Comparison of ENCODE assay signal across 27 cellular contexts in the genomic region with DNA sequence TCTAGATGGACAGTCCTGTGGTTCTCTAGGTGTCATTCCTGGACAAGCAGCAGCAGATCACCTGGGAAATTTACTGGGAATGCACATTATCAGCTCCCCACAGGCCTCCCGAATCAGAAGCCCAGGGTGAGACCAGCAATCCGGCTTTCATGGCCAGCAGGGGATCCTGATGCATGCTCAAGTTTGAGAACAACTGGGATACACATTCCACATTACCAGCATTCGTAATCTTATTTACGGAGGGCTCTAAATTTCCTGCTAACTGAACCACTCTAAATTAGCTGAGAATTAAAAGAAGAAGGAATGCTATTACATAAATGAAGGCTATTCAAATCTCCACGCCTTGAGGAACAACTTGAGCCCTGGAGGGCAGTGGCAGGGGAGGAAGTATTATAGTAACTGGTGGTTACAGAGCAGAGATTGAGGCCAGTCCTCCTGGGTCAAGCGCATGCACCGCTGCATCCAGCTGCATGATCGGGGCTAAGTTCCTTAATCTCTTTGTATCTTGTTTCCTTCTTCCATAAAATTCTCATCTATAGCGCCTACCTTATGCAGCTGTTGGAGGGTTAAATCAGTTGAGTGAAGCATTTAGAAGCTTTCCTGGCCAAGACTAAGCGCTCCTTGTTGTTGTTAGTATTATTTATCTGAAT.
"Had no signal": no experiment of that assay in that cellular context is flagged by ENCODE, and none has a peak within 500 bp of the region (broad histone marks: within the 10 kb centered on the region; RNA-seq: fewer than 3 reads in every experiment).

No MANE protein-coding gene starts in this region.

- H3K9me3 ChIP-seq: colonic mucosa, right lobe of liver had no signal

- FAIRE-seq: kidney, urothelium cell line had no signal

- H3K27ac Mint-ChIP-seq: activated CD4-positive, alpha-beta memory T cell treated with anti-CD3 and anti-CD28 coated beads for 36 hours; activated CD4-positive, alpha-beta T cell treated with anti-CD3 and anti-CD28 coated beads, Interleukin-2, amount 10 ng/mL, durations not matched to agents 24 days and 14 days; activated naive CD4-positive, alpha-beta T cell treated with anti-CD3 and anti-CD28 coated beads, Interleukin-2, amount 50 U/mL, for 24 hours; activated naive CD8-positive, alpha-beta T cell treated with anti-CD3 and anti-CD28 coated beads, Interleukin-2, amount 50 U/mL, for 24 hours; activated T-cell treated with anti-CD3 and anti-CD28 coated beads, Interleukin-2, amount 50 U/mL, for 24 hours; immature natural killer cell; naive thymus-derived CD8-positive, alpha-beta T cell; stimulated activated naive B cell treated with anti-CD40 and anti-IgM and Interleukin-4, amounts not matched to agents 10 μg/mL and 1 μg/mL and 100 μg/mL, for 72 hours; T-helper 17 cell had no signal

- H3K9me3 Mint-ChIP-seq: activated CD4-positive, alpha-beta memory T cell treated with anti-CD3 and anti-CD28 coated beads for 36 hours; activated CD4-positive, alpha-beta T cell treated with anti-CD3 and anti-CD28 coated beads, Interleukin-2, amount 10 ng/mL, durations not matched to agents 24 days and 14 days; activated naive CD4-positive, alpha-beta T cell treated with anti-CD3 and anti-CD28 coated beads, Interleukin-2, amount 50 U/mL, for 24 hours; activated naive CD8-positive, alpha-beta T cell treated with anti-CD3 and anti-CD28 coated beads, Interleukin-2, amount 50 U/mL, for 24 hours; activated T-cell treated with anti-CD3 and anti-CD28 coated beads, Interleukin-2, amount 50 U/mL, for 24 hours; immature natural killer cell; naive thymus-derived CD8-positive, alpha-beta T cell; stimulated activated naive B cell treated with anti-CD40 and anti-IgM and Interleukin-4, amounts not matched to agents 10 μg/mL and 1 μg/mL and 100 μg/mL, for 72 hours had no signal

- H3K36me3 Mint-ChIP-seq: activated CD4-positive, alpha-beta memory T cell treated with anti-CD3 and anti-CD28 coated beads for 36 hours; activated naive CD4-positive, alpha-beta T cell treated with anti-CD3 and anti-CD28 coated beads, Interleukin-2, amount 50 U/mL, for 24 hours; naive thymus-derived CD8-positive, alpha-beta T cell; stimulated activated naive B cell treated with anti-CD40 and anti-IgM and Interleukin-4, amounts not matched to agents 10 μg/mL and 1 μg/mL and 100 μg/mL, for 72 hours had no signal

- H3K36me3 ChIP-seq: cardiac muscle cell, colonic mucosa, right lobe of liver had no signal

- DNase-seq: activated CD4-positive, alpha-beta memory T cell treated with anti-CD3 and anti-CD28 coated beads for 36 hours; activated CD4-positive, alpha-beta T cell treated with anti-CD3 and anti-CD28 coated beads, Interleukin-2, amount 10 ng/mL, durations not matched to agents 24 days and 14 days; activated CD4-positive, CD25-positive, alpha-beta regulatory T cell treated with anti-CD3 and anti-CD28 coated beads, Interleukin-2, amount 50 U/mL, for 72 hours; activated CD8-positive, alpha-beta memory T cell treated with anti-CD3 and anti-CD28 coated beads, Interleukin-2, amount 50 U/mL, for 48 hours; activated gamma-delta T cell treated with Interleukin-2 at 50 U/mL for 16 hours; activated naive CD8-positive, alpha-beta T cell treated with anti-CD3 and anti-CD28 coated beads, Interleukin-2, amount 50 U/mL, for 24 hours; activated T-cell treated with anti-CD3 and anti-CD28 coated beads, Interleukin-2, amount 50 U/mL, for 24 hours; amygdala; cerebellar nuclear complex; colonic mucosa; effector CD8-positive, alpha-beta T cell; head of caudate nucleus; hypothalamus; immature natural killer cell; kidney; left colon; naive thymus-derived CD8-positive, alpha-beta T cell; posterior cingulate gyrus; right lobe of liver; stimulated activated CD4-positive, alpha-beta T cell treated with anti-CD3 and anti-CD28 coated beads, Interleukin-1b, Interleukin-23, amount 100 ng/mL, for 48 hours; stimulated activated naive B cell treated with anti-CD40 and anti-IgM and Interleukin-4, amounts not matched to agents 10 μg/mL and 1 μg/mL and 100 μg/mL, for 72 hours; T-helper 17 cell; trophoblast cell had no signal

- H3K27me3 ChIP-seq: cardiac muscle cell, colonic mucosa, right lobe of liver had no signal

- H3K4me1 ChIP-seq: colonic mucosa, right lobe of liver had no signal

- H3K4me1 Mint-ChIP-seq: activated CD4-positive, alpha-beta T cell treated with anti-CD3 and anti-CD28 coated beads, Interleukin-2, amount 10 ng/mL, durations not matched to agents 24 days and 14 days; activated naive CD4-positive, alpha-beta T cell treated with anti-CD3 and anti-CD28 coated beads, Interleukin-2, amount 50 U/mL, for 24 hours; activated naive CD8-positive, alpha-beta T cell treated with anti-CD3 and anti-CD28 coated beads, Interleukin-2, amount 50 U/mL, for 24 hours; immature natural killer cell; naive thymus-derived CD8-positive, alpha-beta T cell; stimulated activated naive B cell treated with anti-CD40 and anti-IgM and Interleukin-4, amounts not matched to agents 10 μg/mL and 1 μg/mL and 100 μg/mL, for 72 hours had no signal

- H3K27me3 Mint-ChIP-seq: activated CD4-positive, alpha-beta memory T cell treated with anti-CD3 and anti-CD28 coated beads for 36 hours; activated CD4-positive, alpha-beta T cell treated with anti-CD3 and anti-CD28 coated beads, Interleukin-2, amount 10 ng/mL, durations not matched to agents 24 days and 14 days; activated naive CD4-positive, alpha-beta T cell treated with anti-CD3 and anti-CD28 coated beads, Interleukin-2, amount 50 U/mL, for 24 hours; activated naive CD8-positive, alpha-beta T cell treated with anti-CD3 and anti-CD28 coated beads, Interleukin-2, amount 50 U/mL, for 24 hours; activated T-cell treated with anti-CD3 and anti-CD28 coated beads, Interleukin-2, amount 50 U/mL, for 24 hours; naive thymus-derived CD8-positive, alpha-beta T cell; stimulated activated naive B cell treated with anti-CD40 and anti-IgM and Interleukin-4, amounts not matched to agents 10 μg/mL and 1 μg/mL and 100 μg/mL, for 72 hours had no signal

- H3K4me3 Mint-ChIP-seq: activated CD4-positive, alpha-beta memory T cell treated with anti-CD3 and anti-CD28 coated beads for 36 hours; activated CD4-positive, alpha-beta T cell treated with anti-CD3 and anti-CD28 coated beads, Interleukin-2, amount 10 ng/mL, durations not matched to agents 24 days and 14 days; activated naive CD4-positive, alpha-beta T cell treated with anti-CD3 and anti-CD28 coated beads, Interleukin-2, amount 50 U/mL, for 24 hours; activated naive CD8-positive, alpha-beta T cell treated with anti-CD3 and anti-CD28 coated beads, Interleukin-2, amount 50 U/mL, for 24 hours; activated T-cell treated with anti-CD3 and anti-CD28 coated beads, Interleukin-2, amount 50 U/mL, for 24 hours; immature natural killer cell; naive thymus-derived CD8-positive, alpha-beta T cell; stimulated activated naive B cell treated with anti-CD40 and anti-IgM and Interleukin-4, amounts not matched to agents 10 μg/mL and 1 μg/mL and 100 μg/mL, for 72 hours; T-helper 17 cell had no signal

- H3K4me3 ChIP-seq: cardiac muscle cell, colonic mucosa, right lobe of liver, skin epidermis had no signal

- H3K27ac ChIP-seq: cardiac muscle cell, colonic mucosa, right lobe of liver, skin epidermis had no signal
